Comparison of ENCODE assay signal across 28 cellular contexts in the genomic region with DNA sequence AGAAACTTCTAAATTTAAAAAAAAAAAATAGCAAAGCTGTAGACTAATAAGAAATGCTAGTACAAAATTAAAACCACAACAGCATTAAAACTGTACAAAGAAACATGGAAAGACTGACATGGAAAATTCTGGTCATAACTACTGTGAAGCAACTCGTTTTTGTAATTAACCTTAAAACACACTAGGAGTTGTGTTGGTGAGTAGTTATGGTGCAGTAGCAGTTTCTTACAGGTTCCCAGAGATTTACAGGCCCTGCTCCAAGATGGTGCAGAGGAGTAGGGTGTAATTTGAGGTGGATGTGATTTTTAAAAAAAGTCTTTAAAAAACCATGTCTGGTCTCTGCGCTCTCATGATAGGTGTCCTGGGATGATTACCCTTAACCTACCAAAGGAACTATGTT.
"Had no signal": no experiment of that assay in that cellular context is flagged by ENCODE, and none has a peak within 500 bp of the region (broad histone marks: within the 10 kb centered on the region; RNA-seq: fewer than 3 reads in every experiment).

No MANE protein-coding gene starts in this region.

- H3K4me1 Mint-ChIP-seq: activated B cell treated with CpG ODN at 0.5 μM for 24 hours; activated naive CD8-positive, alpha-beta T cell treated with anti-CD3 and anti-CD28 coated beads, Interleukin-2, amount 10 ng/mL, durations not matched to agents 7 days and 5 days; central memory CD8-positive, alpha-beta T cell; endodermal cell had no signal

- H3K27me3 ChIP-seq: brain microvascular endothelial cell, dorsolateral prefrontal cortex had no signal

- H3K27me3 Mint-ChIP-seq: activated B cell treated with CpG ODN at 0.5 μM for 24 hours; activated CD8-positive, alpha-beta T cell treated with anti-CD3 and anti-CD28 coated beads for 36 hours; activated naive CD8-positive, alpha-beta T cell treated with anti-CD3 and anti-CD28 coated beads, Interleukin-2, amount 10 ng/mL, durations not matched to agents 7 days and 5 days; central memory CD8-positive, alpha-beta T cell; dendritic cell treated with granulocyte-macrophage colony-stimulating factor and Interleukin-4, amounts not matched to agents 40 ng/mL and 50 ng/mL, for 4 days; T-helper 17 cell had no signal

- H3K27ac Mint-ChIP-seq: activated B cell treated with CpG ODN at 0.5 μM for 24 hours; activated naive CD8-positive, alpha-beta T cell treated with anti-CD3 and anti-CD28 coated beads, Interleukin-2, amount 10 ng/mL, durations not matched to agents 7 days and 5 days; dendritic cell treated with granulocyte-macrophage colony-stimulating factor and Interleukin-4, amounts not matched to agents 40 ng/mL and 50 ng/mL, for 4 days; endodermal cell; T-helper 17 cell; T-helper 2 cell treated with Interferon-gamma antibody and Interleukin-4, amounts not matched to agents 5 μg/mL and 100 μg/mL, for 36 hours had no signal

- H3K27ac ChIP-seq: brain microvascular endothelial cell, coronary artery, WERI-Rb-1 had no signal

- DNase-seq: activated B cell treated with CpG ODN at 0.5 μM for 24 hours; activated CD4-positive, alpha-beta T cell treated with anti-CD3 and anti-CD28 coated beads for 48 hours; activated CD4-positive, alpha-beta T cell treated with anti-CD3 and anti-CD28 coated beads, Interleukin-2, amount 50 U/mL, for 1 hour; activated CD4-positive, alpha-beta T cell treated with anti-CD3 and anti-CD28 coated beads, Interleukin-2, amount 50 U/mL, for 48 hours; activated CD8-positive, alpha-beta memory T cell treated with anti-CD3 and anti-CD28 coated beads for 24 hours; activated CD8-positive, alpha-beta T cell treated with anti-CD3 and anti-CD28 coated beads for 36 hours; activated gamma-delta T cell; activated naive CD4-positive, alpha-beta T cell; activated naive CD8-positive, alpha-beta T cell treated with anti-CD3 and anti-CD28 coated beads, Interleukin-2, amount 10 ng/mL, durations not matched to agents 7 days and 5 days; activated T-cell treated with anti-CD3 and anti-CD28 coated beads, Interleukin-2, amount 50 U/mL, for 72 hours; amniotic stem cell; anterior cingulate cortex; brain microvascular endothelial cell; dorsolateral prefrontal cortex; effector memory CD4-positive, alpha-beta T cell; endodermal cell; foreskin fibroblast; head of caudate nucleus; T-helper 1 cell; T-helper 17 cell; T1000; WERI-Rb-1 had no signal

- H3K4me3 Mint-ChIP-seq: activated B cell treated with CpG ODN at 0.5 μM for 24 hours; activated CD8-positive, alpha-beta T cell treated with anti-CD3 and anti-CD28 coated beads for 36 hours; activated naive CD8-positive, alpha-beta T cell treated with anti-CD3 and anti-CD28 coated beads, Interleukin-2, amount 10 ng/mL, durations not matched to agents 7 days and 5 days; activated T-cell treated with anti-CD3 and anti-CD28 coated beads, Interleukin-2, amount 50 U/mL, for 72 hours; central memory CD8-positive, alpha-beta T cell; dendritic cell treated with granulocyte-macrophage colony-stimulating factor and Interleukin-4, amounts not matched to agents 40 ng/mL and 50 ng/mL, for 4 days; endodermal cell; T-helper 17 cell; T-helper 2 cell treated with Interferon-gamma antibody and Interleukin-4, amounts not matched to agents 5 μg/mL and 100 μg/mL, for 36 hours had no signal

- H3K4me3 ChIP-seq: coronary artery, dorsolateral prefrontal cortex had no signal

- H3K9me3 Mint-ChIP-seq: activated B cell treated with CpG ODN at 0.5 μM for 24 hours; activated CD8-positive, alpha-beta T cell treated with anti-CD3 and anti-CD28 coated beads for 36 hours; activated naive CD8-positive, alpha-beta T cell treated with anti-CD3 and anti-CD28 coated beads, Interleukin-2, amount 10 ng/mL, durations not matched to agents 7 days and 5 days; activated T-cell treated with anti-CD3 and anti-CD28 coated beads, Interleukin-2, amount 50 U/mL, for 72 hours; central memory CD8-positive, alpha-beta T cell; dendritic cell treated with granulocyte-macrophage colony-stimulating factor and Interleukin-4, amounts not matched to agents 40 ng/mL and 50 ng/mL, for 4 days; endodermal cell; T-helper 2 cell treated with Interferon-gamma antibody and Interleukin-4, amounts not matched to agents 5 μg/mL and 100 μg/mL, for 36 hours had no signal

- ATAC-seq: activated CD4-positive, CD25-positive, alpha-beta regulatory T cell treated with anti-CD3 and anti-CD28 coated beads, Interleukin-2, amount 50 U/mL, for 24 hours; activated CD8-positive, alpha-beta T cell treated with anti-CD3 and anti-CD28 coated beads for 36 hours; activated T-cell treated with anti-CD3 and anti-CD28 coated beads, Interleukin-2, amount 50 U/mL, for 72 hours; esophagus mucosa; T-helper 17 cell had no signal
